Comparison of ENCODE assay signal across 8 cellular contexts in genomic region chr2:68715353-68716041, GRCh38.
DNase-seq lines count a peak whose midpoint lies in the region; ATAC-seq, FAIRE-seq and TF ChIP-seq lines count a peak whose summit lies in the region.

No MANE protein-coding gene starts in this region.

- no peak overlapping the region for H3K9ac ChIP-seq in adipocyte (ENCODE audit: low read length)

- TF ChIP-seq CTCF in D721Med (IDR thresholded peaks at IDR 0.05; ENCODE audit: insufficient read depth, missing control alignments) = peak; percentile 72

- no peak overlapping the region for H3K4me3 ChIP-seq in adipocyte (ENCODE audit: low read length)

- ATAC-seq in GM19043 (IDR thresholded peaks at IDR 0.05; ENCODE audit: low read depth, unreplicated experiment) (peak; percentile 49), HG03342 (IDR thresholded peaks at IDR 0.05; ENCODE audit: unreplicated experiment) (peak; percentile 80)

- H3K9me3 ChIP-seq in adipocyte (ENCODE audit: control insufficient read depth, low read length) = no peaks in the 10 kb centered on the region

- H3K36me3 ChIP-seq in adipocyte (ENCODE audit: control insufficient read depth, insufficient read depth, low read length, severe bottlenecking) = no peaks in the 10 kb centered on the region

- FAIRE-seq in D721Med (lab: Jason Lieb, UNC) = no peak

- H3K27me3 ChIP-seq in adipocyte (replicated peaks; ENCODE audit: control insufficient read depth, insufficient read depth, low read length) = peaks cover 13% of the 10 kb centered on the region

- DNase-seq in D721Med (ENCODE audit: insufficient read length, low spot score) (peak; percentile 30), NOMO-1 treated with DMSO at 0.1 percent for 48 hours (lab: John Stamatoyannopoulos, UW; ENCODE audit: unreplicated experiment) (peak; percentile 70), adipocyte (ENCODE audit: low read depth) (peak; percentile 55), hepatic stellate cell (ENCODE audit: low spot score) (peak; percentile 22), OCI-M2 (lab: John Stamatoyannopoulos, UW; ENCODE audit: unreplicated experiment) (no peak)
- peak; percentile 60 for DNase-seq in stimulated activated CD4-positive, alpha-beta T cell treated with anti-CD3 and anti-CD28 coated beads, Interleukin-2, amount 100 ng/mL, for 24 hours

- H3K4me1 ChIP-seq in adipocyte (ENCODE audit: control insufficient read depth, insufficient read depth, low read length) = no peaks in the 10 kb centered on the region
